14 cellular contexts compared by ENCODE assay signal in genomic region chr14:93493054-93493453, GRCh38.
"Had no signal": no experiment of that assay in that cellular context is flagged by ENCODE, and none has a peak within 500 bp of the region (broad histone marks: within the 10 kb centered on the region; RNA-seq: fewer than 3 reads in every experiment).

No MANE protein-coding gene starts in this region.

- H3K36me3 ChIP-seq: left lung, neural progenitor cell, pancreas, stomach, thoracic aorta had no signal

- H3K9ac ChIP-seq: neural progenitor cell had no signal

- H3K9me3 ChIP-seq: left lung, pancreas, thoracic aorta had no signal

- H3K27ac ChIP-seq: left lung, neural progenitor cell, pancreas, skin epidermis, stomach, thoracic aorta had no signal

- DNase-seq: activated CD8-positive, alpha-beta memory T cell treated with anti-CD3 and anti-CD28 coated beads, Interleukin-2, amount 50 U/mL, for 4 hours; activated CD8-positive, alpha-beta T cell treated with anti-CD3 and anti-CD28 coated beads for 36 hours; activated gamma-delta T cell treated with Interleukin-2 at 50 U/mL for 16 hours; activated naive CD8-positive, alpha-beta T cell treated with anti-CD3 and anti-CD28 coated beads for 36 hours; activated T-cell treated with anti-CD3 and anti-CD28 coated beads, Interleukin-2, amount 50 U/mL, for 72 hours; anterior cingulate cortex; immature natural killer cell; left lung; pancreas; stimulated activated CD4-positive, alpha-beta T cell treated with anti-CD3 and anti-CD28 coated beads, Interleukin-4, amount 100 ng/mL, for 4 hours; stomach had no signal

- H3K4me1 ChIP-seq: left lung, pancreas, stomach had no signal

- H3K4me2 ChIP-seq: neural progenitor cell had no signal

- ATAC-seq: activated CD8-positive, alpha-beta T cell treated with anti-CD3 and anti-CD28 coated beads for 36 hours; activated T-cell treated with anti-CD3 and anti-CD28 coated beads, Interleukin-2, amount 50 U/mL, for 72 hours; left lung had no signal

- H3K4me3 ChIP-seq: left lung, neural progenitor cell, pancreas, skin epidermis, stomach, thoracic aorta had no signal

- FAIRE-seq: pancreas had no signal

- H2AFZ ChIP-seq: neural progenitor cell had no signal

- H3K27me3 ChIP-seq: left lung, pancreas, stomach had no signal
